In genomic region chr16:12025472-12025871, GRCh38 we compare ENCODE assay signal across 22 cellular contexts.
"Had no signal": no experiment of that assay in that cellular context is flagged by ENCODE, and none has a peak within 500 bp of the region (broad histone marks: within the 10 kb centered on the region; RNA-seq: fewer than 3 reads in every experiment).

No MANE protein-coding gene starts in this region.

- H3K4me3 ChIP-seq: body of pancreas, pancreas, transverse colon had no signal

- H3K27me3 ChIP-seq: body of pancreas, foreskin keratinocyte, pancreas, transverse colon had no signal

- ATAC-seq: activated CD8-positive, alpha-beta memory T cell treated with anti-CD3 and anti-CD28 coated beads, Interleukin-2, amount 10 ng/mL, durations not matched to agents 7 days and 5 days; activated CD8-positive, alpha-beta T cell treated with anti-CD3 and anti-CD28 coated beads for 36 hours; activated naive CD8-positive, alpha-beta T cell treated with anti-CD3 and anti-CD28 coated beads, Interleukin-2, amount 50 U/mL, for 24 hours; body of pancreas; foreskin keratinocyte; left ventricle myocardium superior; right cardiac atrium; stimulated activated effector memory CD8-positive, alpha-beta T cell treated with anti-CD3 and anti-CD28 coated beads, Interleukin-12 subunit alpha, Interleukin-12 subunit beta, amount 100 ng/mL, for 72 hours had no signal

- H3K36me3 ChIP-seq: pancreas, transverse colon, WERI-Rb-1 had no signal

- H3K9me3 ChIP-seq: body of pancreas, pancreas, transverse colon had no signal

- DNase-seq: activated CD4-positive, alpha-beta T cell treated with anti-CD3 and anti-CD28 coated beads, Interleukin-2, amount 10 ng/mL, durations not matched to agents 7 days and 5 days; activated CD4-positive, CD25-positive, alpha-beta regulatory T cell treated with anti-CD3 and anti-CD28 coated beads, Interleukin-2, amount 50 U/mL, for 72 hours; activated CD8-positive, alpha-beta memory T cell treated with anti-CD3 and anti-CD28 coated beads, Interleukin-2, amount 10 ng/mL, durations not matched to agents 7 days and 5 days; activated CD8-positive, alpha-beta T cell treated with anti-CD3 and anti-CD28 coated beads for 36 hours; activated gamma-delta T cell; activated naive CD4-positive, alpha-beta T cell treated with anti-CD3 and anti-CD28 coated beads, Interleukin-2, amount 50 U/mL, for 16 hours; activated naive CD8-positive, alpha-beta T cell treated with anti-CD3 and anti-CD28 coated beads, Interleukin-2, amount 50 U/mL, for 24 hours; anterior cingulate cortex; body of pancreas; dermis blood vessel endothelial cell; effector CD8-positive, alpha-beta T cell; foreskin keratinocyte; left ventricle myocardium superior; nephron progenitor cell; pancreas; right cardiac atrium; stimulated activated CD4-positive, alpha-beta T cell treated with anti-CD3 and anti-CD28 coated beads, Interleukin-1b, Interleukin-23, amount 100 ng/mL, for 48 hours; transverse colon; WERI-Rb-1 had no signal

- H3K4me1 ChIP-seq: transverse colon had no signal

- H3K27ac ChIP-seq: transverse colon, WERI-Rb-1 had no signal

- FAIRE-seq: pancreas, TTC549, urothelium cell line had no signal
